In genomic region chr13:109900723-109901122, GRCh38 we compare ENCODE assay signal across 15 cellular contexts.
"Had no signal": no experiment of that assay in that cellular context is flagged by ENCODE, and none has a peak within 500 bp of the region (broad histone marks: within the 10 kb centered on the region; RNA-seq: fewer than 3 reads in every experiment).

No MANE protein-coding gene starts in this region.

- H3K27me3 Mint-ChIP-seq: activated B cell treated with CpG ODN at 0.5 μM for 24 hours had no signal

- H3K4me3 ChIP-seq: heart left ventricle, lower lobe of right lung, psoas muscle, testis had no signal

- H3K36me3 Mint-ChIP-seq: activated naive CD4-positive, alpha-beta T cell treated with anti-CD3 and anti-CD28 coated beads, Interleukin-2, amount 50 U/mL, for 24 hours; naive thymus-derived CD4-positive, alpha-beta T cell had no signal

- H3K9me3 ChIP-seq: heart left ventricle, lower lobe of right lung, psoas muscle, testis had no signal

- H3K4me3 Mint-ChIP-seq: activated B cell treated with CpG ODN at 0.5 μM for 24 hours; activated naive CD4-positive, alpha-beta T cell treated with anti-CD3 and anti-CD28 coated beads, Interleukin-2, amount 50 U/mL, for 24 hours; naive thymus-derived CD4-positive, alpha-beta T cell; stimulated activated naive CD8-positive, alpha-beta T cell treated with anti-CD3 and anti-CD28 coated beads, Interleukin-15, Interleukin-2, amounts not matched to agents 100 ng/mL and 50 ng/mL, for 24 hours; T-helper 17 cell had no signal

- H3K27ac Mint-ChIP-seq: activated B cell treated with CpG ODN at 0.5 μM for 24 hours; activated naive CD4-positive, alpha-beta T cell treated with anti-CD3 and anti-CD28 coated beads, Interleukin-2, amount 50 U/mL, for 24 hours; naive thymus-derived CD4-positive, alpha-beta T cell; stimulated activated naive CD8-positive, alpha-beta T cell treated with anti-CD3 and anti-CD28 coated beads, Interleukin-15, Interleukin-2, amounts not matched to agents 100 ng/mL and 50 ng/mL, for 24 hours; T-helper 17 cell had no signal

- DNase-seq: activated B cell treated with CpG ODN at 0.5 μM for 24 hours; activated CD4-positive, alpha-beta T cell treated with anti-CD3 and anti-CD28 coated beads, Interleukin-2, amount 50 U/mL, for 1 hour; central memory CD4-positive, alpha-beta T cell; cortex of kidney; effector CD8-positive, alpha-beta T cell; heart left ventricle; lower lobe of right lung; naive thymus-derived CD4-positive, alpha-beta T cell; nucleus accumbens; psoas muscle; stimulated activated CD4-positive, alpha-beta T cell treated with anti-CD3 and anti-CD28 coated beads, Interleukin-4, amount 100 ng/mL, for 1 hour; T-helper 17 cell; testis had no signal

- H3K4me1 Mint-ChIP-seq: activated B cell treated with CpG ODN at 0.5 μM for 24 hours; activated naive CD4-positive, alpha-beta T cell treated with anti-CD3 and anti-CD28 coated beads, Interleukin-2, amount 50 U/mL, for 24 hours; naive thymus-derived CD4-positive, alpha-beta T cell; T-helper 17 cell had no signal

- H3K4me1 ChIP-seq: lower lobe of right lung, psoas muscle had no signal

- H3K9me3 Mint-ChIP-seq: activated naive CD4-positive, alpha-beta T cell treated with anti-CD3 and anti-CD28 coated beads, Interleukin-2, amount 50 U/mL, for 24 hours; stimulated activated naive CD8-positive, alpha-beta T cell treated with anti-CD3 and anti-CD28 coated beads, Interleukin-15, Interleukin-2, amounts not matched to agents 100 ng/mL and 50 ng/mL, for 24 hours had no signal

- H3K27me3 ChIP-seq: heart left ventricle, testis had no signal

- ATAC-seq: naive thymus-derived CD4-positive, alpha-beta T cell; psoas muscle; T-helper 17 cell had no signal

- H3K36me3 ChIP-seq: heart left ventricle, lower lobe of right lung had no signal

- H3K27ac ChIP-seq: heart left ventricle, lower lobe of right lung, psoas muscle, testis had no signal
